In genomic region chr3:145022447-145022846, GRCh38 we compare ENCODE assay signal across 36 cellular contexts.
"Had no signal": no experiment of that assay in that cellular context is flagged by ENCODE, and none has a peak within 500 bp of the region (broad histone marks: within the 10 kb centered on the region; RNA-seq: fewer than 3 reads in every experiment).

No MANE protein-coding gene starts in this region.

- H3K27me3 Mint-ChIP-seq: activated CD4-positive, alpha-beta memory T cell treated with anti-CD3 and anti-CD28 coated beads, Interleukin-2, amount 10 ng/mL, durations not matched to agents 7 days and 5 days; activated CD4-positive, alpha-beta T cell treated with anti-CD3 and anti-CD28 coated beads for 36 hours; activated CD4-positive, alpha-beta T cell treated with anti-CD3 and anti-CD28 coated beads, Interleukin-2, amount 10 ng/mL, durations not matched to agents 7 days and 5 days; activated CD8-positive, alpha-beta memory T cell treated with anti-CD3 and anti-CD28 coated beads, Interleukin-2, amount 10 ng/mL, durations not matched to agents 7 days and 5 days; activated naive CD8-positive, alpha-beta T cell treated with anti-CD3 and anti-CD28 coated beads for 36 hours; activated T-cell treated with anti-CD3 and anti-CD28 coated beads, Interleukin-2, amount 50 U/mL, for 24 hours; brain; central memory CD8-positive, alpha-beta T cell had no signal

- H3K9me3 Mint-ChIP-seq: activated naive CD8-positive, alpha-beta T cell treated with anti-CD3 and anti-CD28 coated beads for 36 hours; activated T-cell treated with anti-CD3 and anti-CD28 coated beads, Interleukin-2, amount 50 U/mL, for 24 hours; T-helper 1 cell treated with Interleukin-12 subunit alpha and Interleukin-12 subunit beta and Interleukin-4 antibody, amounts not matched to agents 30 μg/mL and 1 μg/mL, for 36 hours; T-helper 2 cell treated with Interferon-gamma antibody and Interleukin-4, amounts not matched to agents 5 μg/mL and 100 μg/mL, for 36 hours had no signal

- H3K9me3 ChIP-seq: ascending aorta had no signal

- H3K4me1 Mint-ChIP-seq: activated CD4-positive, alpha-beta memory T cell treated with anti-CD3 and anti-CD28 coated beads, Interleukin-2, amount 10 ng/mL, durations not matched to agents 7 days and 5 days; activated CD4-positive, alpha-beta T cell treated with anti-CD3 and anti-CD28 coated beads for 36 hours; activated CD4-positive, alpha-beta T cell treated with anti-CD3 and anti-CD28 coated beads, Interleukin-2, amount 10 ng/mL, durations not matched to agents 7 days and 5 days; activated CD8-positive, alpha-beta memory T cell treated with anti-CD3 and anti-CD28 coated beads, Interleukin-2, amount 10 ng/mL, durations not matched to agents 7 days and 5 days; activated naive CD8-positive, alpha-beta T cell treated with anti-CD3 and anti-CD28 coated beads for 36 hours; brain; central memory CD8-positive, alpha-beta T cell had no signal

- H3K27me3 ChIP-seq: ascending aorta, cardiac muscle cell had no signal

- H3K4me3 Mint-ChIP-seq: activated CD4-positive, alpha-beta memory T cell treated with anti-CD3 and anti-CD28 coated beads, Interleukin-2, amount 10 ng/mL, durations not matched to agents 7 days and 5 days; activated CD4-positive, alpha-beta T cell treated with anti-CD3 and anti-CD28 coated beads for 36 hours; activated CD4-positive, alpha-beta T cell treated with anti-CD3 and anti-CD28 coated beads, Interleukin-2, amount 10 ng/mL, durations not matched to agents 7 days and 5 days; activated CD8-positive, alpha-beta memory T cell treated with anti-CD3 and anti-CD28 coated beads, Interleukin-2, amount 10 ng/mL, durations not matched to agents 7 days and 5 days; activated CD8-positive, alpha-beta T cell treated with anti-CD3 and anti-CD28 coated beads, Interleukin-2, amount 10 ng/mL, durations not matched to agents 7 days and 5 days; activated naive CD8-positive, alpha-beta T cell treated with anti-CD3 and anti-CD28 coated beads for 36 hours; activated T-cell treated with anti-CD3 and anti-CD28 coated beads, Interleukin-2, amount 50 U/mL, for 24 hours; brain; central memory CD8-positive, alpha-beta T cell; T-helper 1 cell treated with Interleukin-12 subunit alpha and Interleukin-12 subunit beta and Interleukin-4 antibody, amounts not matched to agents 30 μg/mL and 1 μg/mL, for 36 hours; T-helper 2 cell treated with Interferon-gamma antibody and Interleukin-4, amounts not matched to agents 5 μg/mL and 100 μg/mL, for 36 hours; WTC11 had no signal

- H3K27ac Mint-ChIP-seq: activated CD4-positive, alpha-beta memory T cell treated with anti-CD3 and anti-CD28 coated beads, Interleukin-2, amount 10 ng/mL, durations not matched to agents 7 days and 5 days; activated CD4-positive, alpha-beta T cell treated with anti-CD3 and anti-CD28 coated beads for 36 hours; activated CD4-positive, alpha-beta T cell treated with anti-CD3 and anti-CD28 coated beads, Interleukin-2, amount 10 ng/mL, durations not matched to agents 7 days and 5 days; activated CD8-positive, alpha-beta memory T cell treated with anti-CD3 and anti-CD28 coated beads, Interleukin-2, amount 10 ng/mL, durations not matched to agents 7 days and 5 days; activated CD8-positive, alpha-beta T cell treated with anti-CD3 and anti-CD28 coated beads, Interleukin-2, amount 10 ng/mL, durations not matched to agents 7 days and 5 days; activated naive CD4-positive, alpha-beta T cell treated with anti-CD3 and anti-CD28 coated beads, Interleukin-2, amount 50 U/mL, for 72 hours; activated naive CD8-positive, alpha-beta T cell treated with anti-CD3 and anti-CD28 coated beads for 36 hours; activated T-cell treated with anti-CD3 and anti-CD28 coated beads, Interleukin-2, amount 50 U/mL, for 24 hours; activated T-helper 2 cell treated with anti-CD3 and anti-CD28 coated beads, Interferon-gamma antibody, Interleukin-2, Interleukin-4, amounts not matched to agents 10 μg/mL and 5 μg/mL and 100 μg/mL, durations not matched to agents 14 hours and 24 hours and 36 hours; brain; T-helper 1 cell treated with Interleukin-12 subunit alpha and Interleukin-12 subunit beta and Interleukin-4 antibody, amounts not matched to agents 30 μg/mL and 1 μg/mL, for 36 hours; T-helper 2 cell treated with Interferon-gamma antibody and Interleukin-4, amounts not matched to agents 5 μg/mL and 100 μg/mL, for 36 hours; WTC11 had no signal

- H3K36me3 Mint-ChIP-seq: activated CD8-positive, alpha-beta memory T cell treated with anti-CD3 and anti-CD28 coated beads, Interleukin-2, amount 10 ng/mL, durations not matched to agents 7 days and 5 days; activated naive CD4-positive, alpha-beta T cell treated with anti-CD3 and anti-CD28 coated beads, Interleukin-2, amount 50 U/mL, for 72 hours; activated naive CD8-positive, alpha-beta T cell treated with anti-CD3 and anti-CD28 coated beads for 36 hours; brain had no signal

- H3K27ac ChIP-seq: ascending aorta, cardiac muscle cell, WERI-Rb-1 had no signal

- DNase-seq: activated CD4-positive, alpha-beta memory T cell treated with anti-CD3 and anti-CD28 coated beads, Interleukin-2, amount 10 ng/mL, durations not matched to agents 7 days and 5 days; activated CD4-positive, alpha-beta T cell treated with anti-CD3 and anti-CD28 coated beads for 1 hour; activated CD4-positive, alpha-beta T cell treated with anti-CD3 and anti-CD28 coated beads for 36 hours; activated CD4-positive, alpha-beta T cell treated with anti-CD3 and anti-CD28 coated beads for 48 hours; activated CD4-positive, alpha-beta T cell treated with anti-CD3 and anti-CD28 coated beads, Interleukin-2, amount 10 ng/mL, durations not matched to agents 7 days and 5 days; activated CD4-positive, alpha-beta T cell treated with anti-CD3 and anti-CD28 coated beads, Interleukin-2, amount 50 U/mL, for 48 hours; activated CD4-positive, CD25-positive, alpha-beta regulatory T cell; activated CD8-positive, alpha-beta memory T cell treated with anti-CD3 and anti-CD28 coated beads for 24 hours; activated CD8-positive, alpha-beta memory T cell treated with anti-CD3 and anti-CD28 coated beads, Interleukin-2, amount 10 ng/mL, durations not matched to agents 7 days and 5 days; activated CD8-positive, alpha-beta memory T cell treated with anti-CD3 and anti-CD28 coated beads, Interleukin-2, amount 50 U/mL, for 48 hours; activated CD8-positive, alpha-beta T cell treated with anti-CD3 and anti-CD28 coated beads, Interleukin-2, amount 10 ng/mL, durations not matched to agents 7 days and 5 days; activated effector memory CD4-positive, alpha-beta T cell treated with Interleukin-2 at 50 U/mL for 16 hours; activated gamma-delta T cell; activated naive CD4-positive, alpha-beta T cell treated with anti-CD3 and anti-CD28 coated beads, Interleukin-2, amount 50 U/mL, for 16 hours; activated naive CD4-positive, alpha-beta T cell treated with Interleukin-2 at 50 U/mL for 16 hours; activated naive CD8-positive, alpha-beta T cell treated with anti-CD3 and anti-CD28 coated beads for 36 hours; activated T-cell treated with anti-CD3 and anti-CD28 coated beads, Interleukin-2, amount 50 U/mL, for 24 hours; activated T-cell treated with anti-CD3 and anti-CD28 coated beads, Interleukin-2, amount 50 U/mL, for 48 hours; amygdala; anterior cingulate cortex; caudate nucleus; cerebellar nuclear complex; T-helper 2 cell; T-helper 9 cell; WERI-Rb-1 had no signal

- H3K4me1 ChIP-seq: ascending aorta had no signal

- ATAC-seq: activated CD4-positive, alpha-beta T cell treated with anti-CD3 and anti-CD28 coated beads for 36 hours; activated CD4-positive, CD25-positive, alpha-beta regulatory T cell treated with anti-CD3 and anti-CD28 coated beads, Interleukin-2, amount 50 U/mL, for 24 hours; activated CD8-positive, alpha-beta memory T cell treated with anti-CD3 and anti-CD28 coated beads, Interleukin-2, amount 10 ng/mL, durations not matched to agents 7 days and 5 days; activated CD8-positive, alpha-beta T cell treated with anti-CD3 and anti-CD28 coated beads, Interleukin-2, amount 10 ng/mL, durations not matched to agents 7 days and 5 days; activated naive CD4-positive, alpha-beta T cell treated with anti-CD3 and anti-CD28 coated beads, Interleukin-2, amount 50 U/mL, for 72 hours; WTC11 had no signal

- H3K4me3 ChIP-seq: ascending aorta, cardiac muscle cell had no signal

- FAIRE-seq: bronchial epithelial cell had no signal

- H3K36me3 ChIP-seq: ascending aorta, cardiac muscle cell, WERI-Rb-1 had no signal
